10 cellular contexts compared by ENCODE assay signal in the genomic region with DNA sequence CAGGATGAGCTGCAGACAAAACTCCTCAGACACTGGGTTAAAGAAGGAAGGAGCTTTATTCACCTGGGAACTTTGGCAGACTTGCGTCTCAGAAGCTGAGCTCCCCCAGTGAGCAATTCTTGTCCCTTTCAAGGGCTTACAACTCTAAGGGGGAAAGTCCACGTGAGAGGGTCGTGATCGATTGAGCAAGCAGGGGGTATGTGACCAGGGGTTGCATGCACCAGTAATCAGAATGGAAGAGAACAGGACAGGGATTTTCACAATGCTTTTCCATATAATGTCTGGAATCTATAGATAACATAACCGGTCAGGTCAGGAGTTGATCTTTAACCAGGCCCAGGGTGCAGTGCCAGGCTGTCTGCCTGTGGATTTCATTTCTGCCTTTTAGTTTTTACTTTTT.
"Had no signal": no experiment of that assay in that cellular context is flagged by ENCODE, and none has a peak within 500 bp of the region (broad histone marks: within the 10 kb centered on the region; RNA-seq: fewer than 3 reads in every experiment).

No MANE protein-coding gene starts in this region.

- H3K9me3 ChIP-seq: HAP-1 had no signal

- ATAC-seq: HCT116, K562 had no signal

- H3K36me3 ChIP-seq: HAP-1 had no signal

- H3K9ac ChIP-seq: GM23248 had no signal

- H3K27ac Mint-ChIP-seq: HFFc6 had no signal

- DNase-seq: GM23248, GOT3, H7, HFFc6, IMR-90, KG1 had no signal

- H3K4me1 ChIP-seq: HAP-1 had no signal

- H3K4me3 Mint-ChIP-seq: HFFc6 had no signal

- H3K27ac ChIP-seq: GM23248, HL-60 had no signal

- H3K4me3 ChIP-seq: GM23248, HAP-1, K562 had no signal
